Comparison of ENCODE assay signal across 1 cellular context in genomic region chr20:10949930-10950783, GRCh38.
TF ChIP-seq lines count a peak whose summit lies in the region.

No MANE protein-coding gene starts in this region.

TF ChIP-seq in HepG2, 621 proteins besides CTCF, POLR2A, EP300 and RAD21 (continued from another document and continues in another):
- TF ChIP-seq PBX3 (CRISPR knock-in tag; IDR thresholded peaks at IDR 0.05; ENCODE audit: borderline replicate concordance) (no peak), MED8 (CRISPR knock-in tag; IDR thresholded peaks at IDR 0.05; ENCODE audit: insufficient replicate concordance) (no peak), CC2D1A (CRISPR knock-in tag; IDR thresholded peaks at IDR 0.05) (no peak), AGO2 (optimal IDR thresholded peaks at IDR 0.05; ENCODE audit: low read depth, low read length) (no peak), MYNN (CRISPR knock-in tag; IDR thresholded peaks at IDR 0.05; ENCODE audit: low read depth) (no peak), ZNF260 (CRISPR knock-in tag; IDR thresholded peaks at IDR 0.05; ENCODE audit: borderline replicate concordance, low read depth) (no peak), STAT6 (CRISPR knock-in tag; IDR thresholded peaks at IDR 0.05; ENCODE audit: borderline replicate concordance) (peak; percentile 63; the same call in 1 of the 2 replicates), ZNF737 (CRISPR knock-in tag; IDR thresholded peaks at IDR 0.05; ENCODE audit: borderline replicate concordance) (no peak), RERE (CRISPR knock-in tag; IDR thresholded peaks at IDR 0.05; ENCODE audit: low read depth) (peak; percentile 10; the same call in 1 of the 2 replicates), ZNF609 (CRISPR knock-in tag; IDR thresholded peaks at IDR 0.05; ENCODE audit: borderline replicate concordance) (peak; percentile 80), FOXO1 (CRISPR knock-in tag; IDR thresholded peaks at IDR 0.05) (no peak), SSRP1 (CRISPR knock-in tag; IDR thresholded peaks at IDR 0.05) (no peak), SRSF9 (IDR thresholded peaks at IDR 0.05; ENCODE audit: borderline replicate concordance, insufficient read depth, low read depth, low read length, poor library complexity, severe bottlenecking) (no peak), TMF1 (CRISPR knock-in tag; IDR thresholded peaks at IDR 0.05; ENCODE audit: low read depth) (no peak), ZBTB7A (CRISPR knock-in tag; IDR thresholded peaks at IDR 0.05) (no peak), IRF9 (CRISPR knock-in tag; IDR thresholded peaks at IDR 0.05; ENCODE audit: borderline replicate concordance) (no peak), TP53 (CRISPR knock-in tag; conservative IDR thresholded peaks at IDR 0.05) (no peak), ARID3A (IDR thresholded peaks at IDR 0.05; ENCODE audit: low read depth, low read length) (peak; percentile 80), FOXK2 (IDR thresholded peaks at IDR 0.05) (no peak), ZNF605 (CRISPR knock-in tag; IDR thresholded peaks at IDR 0.05) (no peak), MXD1 (CRISPR knock-in tag; IDR thresholded peaks at IDR 0.05) (no peak), DPF2 (CRISPR knock-in tag; IDR thresholded peaks at IDR 0.05; ENCODE audit: borderline replicate concordance, low read depth) (peak; percentile 52; the same call in 1 of the 2 replicates), KDM5B (CRISPR knock-in tag; IDR thresholded peaks at IDR 0.05; ENCODE audit: borderline replicate concordance) (no peak), ZNF468 (CRISPR knock-in tag; IDR thresholded peaks at IDR 0.05) (no peak), ZNF460 (CRISPR knock-in tag; IDR thresholded peaks at IDR 0.05; ENCODE audit: borderline replicate concordance) (no peak), GABPA (IDR thresholded peaks at IDR 0.05; ENCODE audit: low read depth, low read length) (no peak), GABPA (CRISPR knock-in tag; IDR thresholded peaks at IDR 0.05; ENCODE audit: low read depth) (no peak), PRDM4 (CRISPR knock-in tag; IDR thresholded peaks at IDR 0.05; ENCODE audit: borderline replicate concordance) (no peak), THAP7 (CRISPR knock-in tag; IDR thresholded peaks at IDR 0.05) (no peak), MED1 (CRISPR knock-in tag; IDR thresholded peaks at IDR 0.05) (peak; percentile 68; the same call in 1 of the 2 replicates), IKZF1 (IDR thresholded peaks at IDR 0.05) (no peak), MTA1 (CRISPR knock-in tag; IDR thresholded peaks at IDR 0.05; ENCODE audit: borderline replicate concordance) (no peak), ZNF83 (CRISPR knock-in tag; IDR thresholded peaks at IDR 0.05; ENCODE audit: borderline replicate concordance) (no peak), ZNF773 (CRISPR knock-in tag; IDR thresholded peaks at IDR 0.05; ENCODE audit: borderline replicate concordance) (no peak), ZNF740 (CRISPR knock-in tag; IDR thresholded peaks at IDR 0.05) (no peak), SP2 (CRISPR knock-in tag; IDR thresholded peaks at IDR 0.05) (no peak)
